Comparison of ENCODE assay signal across 15 cellular contexts in genomic region chr5:133962131-133962530, GRCh38. TPM values are rescaled to one million over a fixed set of nuclear protein-coding genes. Genes with fewer than 3 reads are reported as not detected.
A peak's percentile ranks its signal among the peaks of the same experiment; 100 is the strongest.
DNase-seq lines count a peak whose midpoint lies in the region; ATAC-seq and TF ChIP-seq lines count a peak whose summit lies in the region.
"Had no signal": no experiment of that assay in that cellular context is flagged by ENCODE, and none has a peak within 500 bp of the region (broad histone marks: within the 10 kb centered on the region; RNA-seq: fewer than 3 reads in every experiment).

No MANE protein-coding gene starts in this region.

- peak overlapping the region in 1 of 8 donors; percentile 22 for H3K4me3 Mint-ChIP-seq in naive B cell
- H3K4me3 Mint-ChIP-seq: activated CD8-positive, alpha-beta memory T cell treated with anti-CD3 and anti-CD28 coated beads, Interleukin-2, amount 10 ng/mL, durations not matched to agents 7 days and 5 days had no signal

- H3K4me3 ChIP-seq in left ventricle myocardium inferior (no peak overlapping the region), right atrium auricular region (no peak overlapping the region), adipocyte (ENCODE audit: low read length) (no peak overlapping the region), subcutaneous abdominal adipose tissue (ENCODE audit: low read depth in 1 of 5, low read length in 5 of 5) (no peak overlapping the region)
- H3K4me3 ChIP-seq: adrenal gland, ovary, Peyer's patch had no signal

- H3K36me3 ChIP-seq in left ventricle myocardium inferior, result peaks cover 34% of the 10 kb centered on the region
- H3K36me3 ChIP-seq in right atrium auricular region, result peaks cover 20% of the 10 kb centered on the region
- H3K36me3 ChIP-seq in adipocyte (ENCODE audit: control insufficient read depth, insufficient read depth, low read length, severe bottlenecking), result peaks cover 31% of the 10 kb centered on the region
- peaks cover 4 to 22% (median 16%) of the 10 kb centered on the region in 5 donors for H3K36me3 ChIP-seq in subcutaneous abdominal adipose tissue (ENCODE audit: control insufficient read depth in 5 of 5, insufficient read depth in 5 of 5, low read length in 5 of 5)
- H3K36me3 ChIP-seq: ovary had no signal

- H3K27ac Mint-ChIP-seq in naive B cell, result peak overlapping the region in 4 of 6 donors; percentile 5 to 83 (median 38)

- no peak for DNase-seq in left ventricle myocardium inferior
- DNase-seq in right atrium auricular region (ENCODE audit: low spot score), result no peak
- peak; percentile 27 for DNase-seq in adipocyte (ENCODE audit: low read depth)
- no peak for DNase-seq in naive B cell
- DNase-seq in DMS153 treated with DMSO at 0.1 percent for 48 hours (lab: John Stamatoyannopoulos, UW; ENCODE audit: unreplicated experiment), result no peak
- DNase-seq in activated CD8-positive, alpha-beta memory T cell treated with anti-CD3 and anti-CD28 coated beads, Interleukin-2, amount 50 U/mL, for 48 hours, result no peak
- DNase-seq: activated CD8-positive, alpha-beta memory T cell treated with anti-CD3 and anti-CD28 coated beads, Interleukin-2, amount 10 ng/mL, durations not matched to agents 7 days and 5 days; adrenal gland; Calu3; NCI-H2081 treated with DMSO at 0.1 percent for 48 hours; NCI-H774; ovary; Peyer's patch had no signal

- H3K27me3 ChIP-seq in left ventricle myocardium inferior (ENCODE audit: low read depth) (no peaks in the 10 kb centered on the region), right atrium auricular region (no peaks in the 10 kb centered on the region), adipocyte (replicated peaks; ENCODE audit: control insufficient read depth, insufficient read depth, low read length) (no peaks in the 10 kb centered on the region), subcutaneous abdominal adipose tissue (ENCODE audit: control insufficient read depth in 5 of 5, insufficient read depth in 4 of 5, low read length in 5 of 5) (no peaks in the 10 kb centered on the region)
- H3K27me3 ChIP-seq: adrenal gland, ovary, Peyer's patch had no signal

- ATAC-seq in naive B cell (ENCODE audit: low read depth in 2 of 2) (no peak), GM21717 (IDR thresholded peaks at IDR 0.05; ENCODE audit: unreplicated experiment) (no peak)
- ATAC-seq: activated CD8-positive, alpha-beta memory T cell treated with anti-CD3 and anti-CD28 coated beads, Interleukin-2, amount 10 ng/mL, durations not matched to agents 7 days and 5 days had no signal

- no peaks in the 10 kb centered on the region for H3K27me3 Mint-ChIP-seq in naive B cell
- H3K27me3 Mint-ChIP-seq: activated CD8-positive, alpha-beta memory T cell treated with anti-CD3 and anti-CD28 coated beads, Interleukin-2, amount 10 ng/mL, durations not matched to agents 7 days and 5 days had no signal

- H3K36me3 Mint-ChIP-seq in naive B cell, result peaks cover 4 to 18% of the 10 kb centered on the region in 2 donors

- H3K9me3 ChIP-seq in left ventricle myocardium inferior (replicated peaks) (peaks cover 8% of the 10 kb centered on the region), right atrium auricular region (no peaks in the 10 kb centered on the region), adipocyte (ENCODE audit: control insufficient read depth, low read length) (peaks cover 3% of the 10 kb centered on the region), subcutaneous abdominal adipose tissue (ENCODE audit: control insufficient read depth in 5 of 5, low read length in 5 of 5) (peaks cover 0 to 3% (median 0%) of the 10 kb centered on the region in 5 donors)
- H3K9me3 ChIP-seq: adrenal gland, ovary, Peyer's patch had no signal

- H3K4me1 ChIP-seq in left ventricle myocardium inferior, result peaks cover 56% of the 10 kb centered on the region
- H3K4me1 ChIP-seq in right atrium auricular region, result peaks cover 0 to 18% of the 10 kb centered on the region in 2 donors
- peaks cover 35% of the 10 kb centered on the region for H3K4me1 ChIP-seq in adipocyte (ENCODE audit: control insufficient read depth, insufficient read depth, low read length)
- peaks cover 0 to 48% (median 24%) of the 10 kb centered on the region in 5 donors for H3K4me1 ChIP-seq in subcutaneous abdominal adipose tissue (ENCODE audit: control insufficient read depth in 5 of 5, insufficient read depth in 5 of 5, low read length in 5 of 5)

- TF ChIP-seq CTCF in left ventricle myocardium inferior (IDR thresholded peaks at IDR 0.05; ENCODE audit: borderline replicate concordance), result no peak
- no peak for TF ChIP-seq CTCF in right atrium auricular region (IDR thresholded peaks at IDR 0.05)

- H3K27ac ChIP-seq in left ventricle myocardium inferior (replicated peaks), result peak overlapping the region; percentile 15
- peak overlapping the region in 1 of 2 donors; percentile 0 for H3K27ac ChIP-seq in right atrium auricular region
- H3K27ac ChIP-seq in subcutaneous abdominal adipose tissue (ENCODE audit: low read depth, low read length), result peak overlapping the region; percentile 82
- H3K27ac ChIP-seq: ovary, Peyer's patch had no signal

- no peak overlapping the region for H3K9ac ChIP-seq in adipocyte (ENCODE audit: low read length)
- H3K9ac ChIP-seq in subcutaneous abdominal adipose tissue (ENCODE audit: low read length in 5 of 5), result peak overlapping the region in 1 of 5 donors; percentile 26

- H3K9me3 Mint-ChIP-seq in naive B cell, result peaks cover 0 to 2% (median 0%) of the 10 kb centered on the region in 7 donors

- intact Hi-C loops in left ventricle myocardium inferior (cut with micrococcal nuclease), result no loop called here

- peaks cover 31 to 71% (median 47%) of the 10 kb centered on the region in 3 donors for H3K4me1 Mint-ChIP-seq in naive B cell

RNA-seq across cellular contexts. Expression of gene C5orf15, which starts 6.3 kb away (rescaled TPM):
- 34.4 TPM for total RNA-seq in left ventricle myocardium inferior
- 10 to 100 TPM; 32.6 to 59.8 TPM for total RNA-seq in right atrium auricular region
- polyA plus RNA-seq in naive B cell (ENCODE audit: low read depth in 6 of 6), result 10 to 100 TPM; 37.2 to 44.3 (median 41.2) TPM

RNA-seq across cellular contexts. Expression of gene VDAC1, which starts 42.6 kb away (rescaled TPM):
- total RNA-seq in left ventricle myocardium inferior (501 TPM), right atrium auricular region (100 to 1,000 TPM; 263 to 394 TPM)
- 10 to 100 TPM; 76.4 to 88.7 (median 79.2) TPM for polyA plus RNA-seq in naive B cell (ENCODE audit: low read depth in 6 of 6)
